In the genomic region with DNA sequence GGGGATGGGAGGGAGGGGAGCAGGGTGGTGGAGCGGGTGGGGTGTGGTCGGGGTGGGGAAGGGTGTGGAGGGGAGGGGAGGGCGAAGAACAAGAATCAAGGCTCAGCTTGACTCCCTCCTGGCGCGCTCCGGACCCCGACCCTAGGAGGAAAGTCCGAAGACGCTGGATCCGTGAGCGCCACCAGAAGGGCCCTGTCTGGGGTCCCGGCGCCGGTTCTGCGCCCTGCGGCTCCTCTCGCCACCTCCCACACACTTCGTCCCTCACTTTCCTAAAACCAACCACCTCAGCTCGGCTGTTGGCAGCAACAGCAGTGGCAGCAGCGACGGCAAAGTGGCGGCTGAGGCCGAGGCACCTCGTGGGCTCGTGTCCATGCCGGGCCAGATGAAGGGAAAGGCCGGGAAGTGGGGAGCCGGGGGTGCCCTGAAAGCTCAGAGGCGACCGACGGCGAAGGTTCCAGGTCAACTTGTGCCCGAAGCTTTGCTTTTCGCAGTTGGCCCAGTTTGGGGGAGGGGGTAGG, we compare ENCODE assay signal across 10 cellular contexts. TPM values are rescaled to one million over a fixed set of nuclear protein-coding genes. Genes with fewer than 3 reads are reported as not detected.
DNase-seq lines count a peak whose midpoint lies in the region; ATAC-seq, FAIRE-seq and TF ChIP-seq lines count a peak whose summit lies in the region.
"Had no signal": no experiment of that assay in that cellular context is flagged by ENCODE, and none has a peak within 500 bp of the region (broad histone marks: within the 10 kb centered on the region; RNA-seq: fewer than 3 reads in every experiment).

No MANE protein-coding gene starts in this region.

- H3K9me1 ChIP-seq in endothelial cell of umbilical vein (replicated peaks; ENCODE audit: control insufficient read depth, extremely low read depth, insufficient read depth, low read length): no peaks in the 10 kb centered on the region

- H3K4me2 ChIP-seq in Karpas-422 (ENCODE audit: low read depth, low read length, poor library complexity, severe bottlenecking): peak overlapping the region; percentile 89
- peak overlapping the region; percentile 72 for H3K4me2 ChIP-seq in endothelial cell of umbilical vein (ENCODE audit: insufficient read depth, low read length)

- no peak for TF ChIP-seq CTCF in endothelial cell of umbilical vein (IDR thresholded peaks at IDR 0.05; ENCODE audit: extremely low read depth in 1 of 2, insufficient read depth in 1 of 2, low read depth in 1 of 2, low read length in 2 of 2)
- no peak for TF ChIP-seq CTCF in osteocyte (IDR thresholded peaks at IDR 0.05)

- TF ChIP-seq POLR2A in endothelial cell of umbilical vein (IDR thresholded peaks at IDR 0.05; ENCODE audit: low read depth, low read length): no peak

- intact Hi-C loops in endothelial cell of umbilical vein (cut with micrococcal nuclease): loop anchor here (5.0 kb wide), 1 partner anchor 152 kb away; no protein-coding TSS in a partner anchor
- intact Hi-C loops in activated CD4-positive, alpha-beta memory T cell treated with anti-CD3 and anti-CD28 coated beads for 36 hours (cut with micrococcal nuclease): no loop called here

- FAIRE-seq in endothelial cell of umbilical vein (lab: Jason Lieb, UNC): no peak

- peak overlapping the region; percentile 95 for H2AFZ ChIP-seq in Karpas-422 (ENCODE audit: low read length)
- peak overlapping the region; percentile 62 for H2AFZ ChIP-seq in endothelial cell of umbilical vein (ENCODE audit: low read depth, low read length)

- H4K20me1 ChIP-seq in Karpas-422 (ENCODE audit: insufficient read depth, low read depth, low read length) (no peaks in the 10 kb centered on the region), endothelial cell of umbilical vein (replicated peaks; ENCODE audit: control insufficient read depth, extremely low read depth, insufficient read depth, low read length) (no peaks in the 10 kb centered on the region)

- H3K36me3 ChIP-seq in Karpas-422 (ENCODE audit: insufficient read depth, low read length) (no peaks in the 10 kb centered on the region; the same call in 1 of the 2 replicates), endothelial cell of umbilical vein (ENCODE audit: control insufficient read depth in 2 of 2, extremely low read depth in 1 of 2, insufficient read depth in 2 of 2, low read length in 2 of 2) (no peaks in the 10 kb centered on the region)

- H3K9me2 ChIP-seq in Karpas-422 (replicated peaks; ENCODE audit: insufficient read depth, low read length): no peaks in the 10 kb centered on the region

- ATAC-seq in activated CD4-positive, CD25-positive, alpha-beta regulatory T cell treated with anti-CD3 and anti-CD28 coated beads, Interleukin-2, amount 50 U/mL, for 24 hours: no peak

- H3K36me3 Mint-ChIP-seq in osteocyte (ENCODE audit: unreplicated experiment): no peaks in the 10 kb centered on the region
- no peaks in the 10 kb centered on the region for H3K36me3 Mint-ChIP-seq in activated CD4-positive, alpha-beta memory T cell treated with anti-CD3 and anti-CD28 coated beads for 36 hours

- H3K79me2 ChIP-seq in Karpas-422 (ENCODE audit: low read length) (no peaks in the 10 kb centered on the region), endothelial cell of umbilical vein (ENCODE audit: control insufficient read depth, insufficient read depth, low read length) (no peaks in the 10 kb centered on the region)

- peaks cover 66% of the 10 kb centered on the region for H3K27me3 Mint-ChIP-seq in osteocyte (ENCODE audit: unreplicated experiment)
- peaks cover 45% of the 10 kb centered on the region for H3K27me3 Mint-ChIP-seq in activated CD4-positive, alpha-beta memory T cell treated with anti-CD3 and anti-CD28 coated beads for 36 hours

- DNase-seq in AG20443 (ENCODE audit: low spot score): peak; percentile 10
- peak; percentile 61 for DNase-seq in Karpas-422
- no peak for DNase-seq in endothelial cell of umbilical vein (ENCODE audit: low read depth, low spot score)
- no peak for DNase-seq in osteocyte (ENCODE audit: extremely low spot score, unreplicated experiment)
- DNase-seq in DMS79 (lab: John Stamatoyannopoulos, UW): no peak
- no peak for DNase-seq in activated CD4-positive, alpha-beta memory T cell treated with anti-CD3 and anti-CD28 coated beads for 36 hours
- no peak for DNase-seq in cerebellar cortex (ENCODE audit: low spot score)
- DNase-seq: Caco-2, SHP77 treated with DMSO at 0.1 percent for 48 hours had no signal

- CTCF ChIA-PET in endothelial cell of umbilical vein (lab: Charles Lee): interaction anchor here (0.8 to 2.5 kb wide), 7 partner anchors 16 to 461 kb away, joined by 3 to 9 read pairs (median 4); no protein-coding TSS in a partner anchor
- CTCF ChIA-PET in activated CD4-positive, alpha-beta memory T cell treated with anti-CD3 and anti-CD28 coated beads for 36 hours (lab: Charles Lee): no interaction called here

- H3K4me1 ChIP-seq in Karpas-422 (ENCODE audit: low read length) (peaks cover 75% of the 10 kb centered on the region), endothelial cell of umbilical vein (ENCODE audit: control insufficient read depth, extremely low read depth, insufficient read depth, low read length) (peaks cover 11% of the 10 kb centered on the region)
- H3K4me1 ChIP-seq: Caco-2 had no signal

- no peaks in the 10 kb centered on the region for H3K9me3 Mint-ChIP-seq in osteocyte (ENCODE audit: unreplicated experiment)
- H3K9me3 Mint-ChIP-seq in activated CD4-positive, alpha-beta memory T cell treated with anti-CD3 and anti-CD28 coated beads for 36 hours: no peaks in the 10 kb centered on the region

- H3K4me3 Mint-ChIP-seq in osteocyte (ENCODE audit: unreplicated experiment): peak overlapping the region; percentile 69
- H3K4me3 Mint-ChIP-seq in activated CD4-positive, alpha-beta memory T cell treated with anti-CD3 and anti-CD28 coated beads for 36 hours: no peak overlapping the region

- H3K4me3 ChIP-seq in Karpas-422 (ENCODE audit: low read length) (peak overlapping the region; percentile 81), endothelial cell of umbilical vein (replicated peaks in 1 of 3; ENCODE audit: insufficient read depth in 1 of 3, low read depth in 1 of 3, low read length in 3 of 3) (peak overlapping the region in 2 of 3 experiments; percentile 31 to 50)

- H3K27ac ChIP-seq in Karpas-422 (ENCODE audit: low read length) (peak overlapping the region; percentile 37; the same call in 1 of the 2 replicates), endothelial cell of umbilical vein (ENCODE audit: insufficient read depth, low read depth, low read length) (no peak overlapping the region)

- peaks cover 18% of the 10 kb centered on the region for H3K4me1 Mint-ChIP-seq in osteocyte (ENCODE audit: unreplicated experiment)
- peaks cover 10% of the 10 kb centered on the region for H3K4me1 Mint-ChIP-seq in activated CD4-positive, alpha-beta memory T cell treated with anti-CD3 and anti-CD28 coated beads for 36 hours (ENCODE audit: low read depth)

- POLR2A ChIA-PET in endothelial cell of umbilical vein (lab: Charles Lee): no interaction called here
- POLR2A ChIA-PET in activated CD4-positive, alpha-beta memory T cell treated with anti-CD3 and anti-CD28 coated beads for 36 hours (lab: Charles Lee): no interaction called here

- no peaks in the 10 kb centered on the region for H3K9me3 ChIP-seq in Karpas-422 (ENCODE audit: low read length)
- no peaks in the 10 kb centered on the region for H3K9me3 ChIP-seq in endothelial cell of umbilical vein (replicated peaks; ENCODE audit: control insufficient read depth, insufficient read depth, low read length)
- H3K9me3 ChIP-seq: Caco-2 had no signal

- H3K9ac ChIP-seq in Karpas-422 (ENCODE audit: low read length) (peak overlapping the region; percentile 77), endothelial cell of umbilical vein (replicated peaks; ENCODE audit: extremely low read depth, insufficient read depth, low read length) (no peak overlapping the region)

- no TSS peak for BruUV-seq in endothelial cell of umbilical vein (replicated peaks; lab: Mats Ljungman, UMichigan)

- no peak overlapping the region for H3K27ac Mint-ChIP-seq in osteocyte (ENCODE audit: unreplicated experiment)
- no peak overlapping the region for H3K27ac Mint-ChIP-seq in activated CD4-positive, alpha-beta memory T cell treated with anti-CD3 and anti-CD28 coated beads for 36 hours

- dilution Hi-C loops in endothelial cell of umbilical vein (cut with MboI; ENCODE audit: extremely low pct_ligation_motif_present, low sequenced_read_pairs): no loop called here

- H3K27me3 ChIP-seq in Karpas-422 (ENCODE audit: low read length): no peaks in the 10 kb centered on the region
- H3K27me3 ChIP-seq in endothelial cell of umbilical vein (ENCODE audit: control insufficient read depth in 2 of 2, insufficient read depth in 2 of 2, low read length in 2 of 2): peaks cover 40 to 51% of the 10 kb centered on the region in 2 experiments

TF ChIP-seq in endothelial cell of umbilical vein, 7 proteins besides CTCF, POLR2A, EP300 and RAD21:
- no peak for TF ChIP-seq MYC (IDR thresholded peaks at IDR 0.05; ENCODE audit: low read depth, low read length)
- peak; percentile 73 for TF ChIP-seq EZH2 (IDR thresholded peaks at IDR 0.05; ENCODE audit: borderline replicate concordance, low read depth, low read length, severe bottlenecking)

RNA-seq across cellular contexts. Expression of a gene that starts 2.1 kb away (rescaled TPM):
- total RNA-seq in Karpas-422 (2014; rRNA removed; shearing (Covaris generic); ENCODE audit: low replicate concordance): 17.2 and 20.5 TPM in 2 replicates
- total RNA-seq in endothelial cell of umbilical vein (not detected in 2 replicates), osteocyte (not detected in 2 replicates)
- polyA plus RNA-seq in endothelial cell of umbilical vein: not detected in 2 replicates
- polyA plus RNA-seq in endothelial cell of umbilical vein (2011; cell fraction: cytosol; rRNA removed): not detected in 2 replicates
- 0.13 and 0.16 TPM in 2 replicates for polyA plus RNA-seq in endothelial cell of umbilical vein (2011; cell fraction: nucleus; rRNA removed)
- 0.08 TPM in 1 of 2 replicates, not detected in the other for polyA plus RNA-seq in endothelial cell of umbilical vein (2012)
- polyA minus RNA-seq in endothelial cell of umbilical vein: 0.08 TPM in 1 of 2 replicates, not detected in the other
- polyA minus RNA-seq in endothelial cell of umbilical vein (2011; cell fraction: cytosol; rRNA and poly(A)+ RNA removed): not detected
- not detected in 2 replicates for polyA minus RNA-seq in endothelial cell of umbilical vein (2011; cell fraction: nucleus; rRNA and poly(A)+ RNA removed)
- not detected for total RNA-seq in activated CD4-positive, alpha-beta memory T cell treated with anti-CD3 and anti-CD28 coated beads for 36 hours
- total RNA-seq: Caco-2 had no signal

Comparison
In these comparisons a context has a peak if more than half of its experiments do, and no peak if none do; other contexts are left out.
1. DNase-seq: peak in AG20443 (single experiment) and Karpas-422 (single experiment); none in endothelial cell of umbilical vein (single experiment), osteocyte (single experiment), DMS79 (single experiment), activated CD4-positive, alpha-beta memory T cell treated with anti-CD3 and anti-CD28 coated beads for 36 hours (single experiment) and cerebellar cortex (single experiment).
2. RNA of a gene that starts 2.1 kb away (total RNA-seq): 17.2 to 20.5 TPM in Karpas-422; not detected in endothelial cell of umbilical vein, not detected in osteocyte and not detected in activated CD4-positive, alpha-beta memory T cell treated with anti-CD3 and anti-CD28 coated beads for 36 hours; every median in the first group is over 10 times any median in the second.